19 cellular contexts compared by ENCODE assay signal in the genomic region with DNA sequence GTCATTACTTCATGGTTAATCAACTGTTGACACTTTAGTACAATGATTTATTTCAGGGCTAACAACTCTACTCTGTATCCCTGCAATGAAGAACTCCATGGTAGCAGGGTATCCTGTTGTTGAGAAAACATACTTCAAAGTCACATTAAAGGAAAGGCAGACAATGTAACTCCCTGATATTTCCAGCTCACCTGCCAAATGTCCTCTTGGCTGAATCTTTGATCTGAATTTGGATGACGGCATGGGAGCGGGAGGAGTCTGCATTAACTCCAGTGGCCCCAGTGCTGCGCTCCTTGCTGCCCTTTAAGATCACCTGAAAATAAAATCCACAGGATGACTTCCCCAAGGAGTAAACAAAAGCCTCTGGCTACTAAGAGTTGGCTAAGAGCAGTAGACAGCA. TPM values are rescaled to one million over a fixed set of nuclear protein-coding genes. Genes with fewer than 3 reads are reported as not detected.
"Had no signal": no experiment of that assay in that cellular context is flagged by ENCODE, and none has a peak within 500 bp of the region (broad histone marks: within the 10 kb centered on the region; RNA-seq: fewer than 3 reads in every experiment).

No MANE protein-coding gene starts in this region.

- H3K36me3 Mint-ChIP-seq: activated CD4-positive, alpha-beta memory T cell treated with anti-CD3 and anti-CD28 coated beads for 36 hours; immature natural killer cell had no signal

- H3K9me3 Mint-ChIP-seq: activated CD4-positive, alpha-beta memory T cell treated with anti-CD3 and anti-CD28 coated beads for 36 hours; activated naive CD4-positive, alpha-beta T cell treated with anti-CD3 and anti-CD28 coated beads, Interleukin-2, amount 10 ng/mL, durations not matched to agents 7 days and 5 days; activated T-cell treated with anti-CD3 and anti-CD28 coated beads, Interleukin-2, amount 50 U/mL, for 24 hours; immature natural killer cell; naive thymus-derived CD4-positive, alpha-beta T cell; stimulated activated naive CD8-positive, alpha-beta T cell treated with anti-CD3 and anti-CD28 coated beads, Interleukin-15, amount 100 ng/mL, for 72 hours had no signal

- DNase-seq: activated CD4-positive, alpha-beta memory T cell treated with anti-CD3 and anti-CD28 coated beads for 36 hours; activated CD4-positive, alpha-beta T cell treated with anti-CD3 and anti-CD28 coated beads for 1 hour; activated naive CD4-positive, alpha-beta T cell treated with anti-CD3 and anti-CD28 coated beads, Interleukin-2, amount 10 ng/mL, durations not matched to agents 7 days and 5 days; activated T-cell treated with anti-CD3 and anti-CD28 coated beads, Interleukin-2, amount 50 U/mL, for 24 hours; glutamatergic neuron; immature natural killer cell; mammary epithelial cell; naive thymus-derived CD4-positive, alpha-beta T cell; spleen; stimulated activated naive CD8-positive, alpha-beta T cell treated with anti-CD3 and anti-CD28 coated beads, Interleukin-15, amount 100 ng/mL, for 72 hours; T-helper 1 cell; T1000; upper lobe of right lung had no signal

- H3K4me3 Mint-ChIP-seq: activated CD4-positive, alpha-beta memory T cell treated with anti-CD3 and anti-CD28 coated beads for 36 hours; activated naive CD4-positive, alpha-beta T cell treated with anti-CD3 and anti-CD28 coated beads, Interleukin-2, amount 10 ng/mL, durations not matched to agents 7 days and 5 days; activated T-cell treated with anti-CD3 and anti-CD28 coated beads, Interleukin-2, amount 50 U/mL, for 24 hours; immature natural killer cell; naive thymus-derived CD4-positive, alpha-beta T cell; stimulated activated naive CD8-positive, alpha-beta T cell treated with anti-CD3 and anti-CD28 coated beads, Interleukin-15, amount 100 ng/mL, for 72 hours had no signal

- H3K9ac ChIP-seq: parathyroid adenoma had no signal

- H3K36me3 ChIP-seq: ascending aorta, cardiac muscle cell, neutrophil, spleen, upper lobe of right lung had no signal

- H3K27me3 ChIP-seq: ascending aorta, cardiac muscle cell, foreskin keratinocyte, neutrophil, spleen, upper lobe of right lung had no signal

- H3K4me3 ChIP-seq: ascending aorta, cardiac muscle cell, spleen, upper lobe of right lung had no signal

- H2AFZ ChIP-seq: parathyroid adenoma had no signal

- H3K79me2 ChIP-seq: parathyroid adenoma had no signal

- ATAC-seq: naive thymus-derived CD4-positive, alpha-beta T cell; sciatic nerve; stimulated activated naive CD8-positive, alpha-beta T cell treated with anti-CD3 and anti-CD28 coated beads, Interleukin-15, amount 100 ng/mL, for 72 hours; upper lobe of right lung had no signal

- H3K9me3 ChIP-seq: ascending aorta, neutrophil, spleen, upper lobe of right lung had no signal

- H3K27me3 Mint-ChIP-seq: activated CD4-positive, alpha-beta memory T cell treated with anti-CD3 and anti-CD28 coated beads for 36 hours; activated naive CD4-positive, alpha-beta T cell treated with anti-CD3 and anti-CD28 coated beads, Interleukin-2, amount 10 ng/mL, durations not matched to agents 7 days and 5 days; activated T-cell treated with anti-CD3 and anti-CD28 coated beads, Interleukin-2, amount 50 U/mL, for 24 hours; naive thymus-derived CD4-positive, alpha-beta T cell; stimulated activated naive CD8-positive, alpha-beta T cell treated with anti-CD3 and anti-CD28 coated beads, Interleukin-15, amount 100 ng/mL, for 72 hours had no signal

- H3K27ac Mint-ChIP-seq: activated CD4-positive, alpha-beta memory T cell treated with anti-CD3 and anti-CD28 coated beads for 36 hours; activated naive CD4-positive, alpha-beta T cell treated with anti-CD3 and anti-CD28 coated beads, Interleukin-2, amount 10 ng/mL, durations not matched to agents 7 days and 5 days; activated T-cell treated with anti-CD3 and anti-CD28 coated beads, Interleukin-2, amount 50 U/mL, for 24 hours; immature natural killer cell; naive thymus-derived CD4-positive, alpha-beta T cell had no signal

- H3K4me1 Mint-ChIP-seq: activated naive CD4-positive, alpha-beta T cell treated with anti-CD3 and anti-CD28 coated beads, Interleukin-2, amount 10 ng/mL, durations not matched to agents 7 days and 5 days; immature natural killer cell; stimulated activated naive CD8-positive, alpha-beta T cell treated with anti-CD3 and anti-CD28 coated beads, Interleukin-15, amount 100 ng/mL, for 72 hours had no signal

- H3K27ac ChIP-seq: ascending aorta, cardiac muscle cell, foreskin keratinocyte, neutrophil, parathyroid adenoma, spleen, upper lobe of right lung had no signal

- H3K4me1 ChIP-seq: ascending aorta, foreskin keratinocyte, parathyroid adenoma, spleen, upper lobe of right lung had no signal

RNA-seq across cellular contexts. Expression of a gene that starts 57.8 kb away (rescaled TPM):
- total RNA-seq: ascending aorta had no signal
